Comparison of ENCODE assay signal across 23 cellular contexts in genomic region chr5:21642321-21642720, GRCh38.
DNase-seq lines count a peak whose midpoint lies in the region; ATAC-seq and TF ChIP-seq lines count a peak whose summit lies in the region.
"Had no signal": no experiment of that assay in that cellular context is flagged by ENCODE, and none has a peak within 500 bp of the region (broad histone marks: within the 10 kb centered on the region; RNA-seq: fewer than 3 reads in every experiment).

No MANE protein-coding gene starts in this region.

- ATAC-seq in HG02884 (IDR thresholded peaks at IDR 0.05; ENCODE audit: unreplicated experiment), result no peak
- ATAC-seq: A549, GM12878 had no signal

- no peak overlapping the region for H2BK15ac ChIP-seq in neuronal stem cell (ENCODE audit: low read length)

- intact Hi-C loops in MCF 10A (cut with micrococcal nuclease), result loop anchor here (10.0 kb wide), 1 partner anchor 82 kb away; no protein-coding TSS in a partner anchor
- intact Hi-C loops in breast epithelium (cut with DNase I; ENCODE audit: low total_unique reads), result no loop called here

- POLR2A ChIA-PET in MCF 10A (lab: Yijun Ruan, JAX), result interaction anchor here (0.6 kb wide), 1 partner anchor 149 kb away, joined by 3 read pairs; no protein-coding TSS in a partner anchor

- H3K23ac ChIP-seq in neuronal stem cell (ENCODE audit: low read depth, low read length, poor library complexity), result no peak overlapping the region

- H2BK12ac ChIP-seq in neuronal stem cell (ENCODE audit: low read length), result no peak overlapping the region

- H3K27ac ChIP-seq in breast epithelium, result no peak overlapping the region
- H3K27ac ChIP-seq in neuronal stem cell (replicated peaks; ENCODE audit: low read length), result no peak overlapping the region
- H3K27ac ChIP-seq: A549; BLaER1 treated with 17β-estradiol and CSF1 and Interleukin-3, amounts not matched to agents 10 nM and 100 nM had no signal

- no peaks in the 10 kb centered on the region for H3K27me3 Mint-ChIP-seq in MCF 10A (ENCODE audit: insufficient read depth, unreplicated experiment)
- H3K27me3 Mint-ChIP-seq: CD4-positive, alpha-beta T cell; CD8-positive, alpha-beta memory T cell had no signal

- no peak overlapping the region for H3K4me3 ChIP-seq in breast epithelium
- H3K4me3 ChIP-seq in neuronal stem cell (ENCODE audit: low read length in 2 of 2), result no peak overlapping the region
- H3K4me3 ChIP-seq: A549; BLaER1 treated with 17β-estradiol and CSF1 and Interleukin-3, amounts not matched to agents 10 nM and 100 nM; GM12878; HAP-1 had no signal

- no peak overlapping the region for H2AK5ac ChIP-seq in neuronal stem cell (ENCODE audit: low read depth, low read length)

- no peak overlapping the region for H4K91ac ChIP-seq in neuronal stem cell (ENCODE audit: low read depth, low read length, poor library complexity)

- DNase-seq in MCF 10A (ENCODE audit: unreplicated experiment), result peak; percentile 13
- no peak for DNase-seq in breast epithelium (ENCODE audit: low spot score in 2 of 2)
- peak; percentile 32 for DNase-seq in amniotic epithelial cell (ENCODE audit: low read depth)
- peak; percentile 3 for DNase-seq in foreskin melanocyte
- DNase-seq in neuronal stem cell (ENCODE audit: low spot score), result no peak
- DNase-seq in NCI-H2081 (lab: John Stamatoyannopoulos, UW), result no peak
- DNase-seq: 8988T; ACHN; AML-193; BE2C; CD4-positive, alpha-beta T cell; CD8-positive, alpha-beta memory T cell; DMS 273 treated with DMSO at 0.1 percent for 48 hours; DMS79; EL; GDM1; GOT3 had no signal

- TF ChIP-seq POLR2A in breast epithelium (IDR thresholded peaks at IDR 0.05), result no peak

- no peaks in the 10 kb centered on the region for H3K36me3 ChIP-seq in breast epithelium
- no peaks in the 10 kb centered on the region for H3K36me3 ChIP-seq in neuronal stem cell (replicated peaks in 1 of 2; ENCODE audit: control insufficient read depth in 2 of 2, insufficient read depth in 2 of 2, low read length in 2 of 2)
- H3K36me3 ChIP-seq: BE2C; BLaER1 treated with 17β-estradiol and CSF1 and Interleukin-3, amounts not matched to agents 10 nM and 100 nM; HAP-1 had no signal

- H3K4me2 ChIP-seq in neuronal stem cell (ENCODE audit: insufficient read depth, low read length, poor library complexity, severe bottlenecking), result no peak overlapping the region
- H3K4me2 ChIP-seq: A549; BLaER1 treated with 17β-estradiol and CSF1 and Interleukin-3, amounts not matched to agents 10 nM and 100 nM had no signal

- H2AFZ ChIP-seq in neuronal stem cell (ENCODE audit: low read length), result no peak overlapping the region

- no CpG with 5 or more reads among the region's 1 CpG for WGBS in neuronal stem cell (ENCODE audit: extremely low coverage in 2 of 2, insufficient read length in 2 of 2, insufficient replicate concordance in 1 of 2), 2 donors

- no TSS peak for BruUV-seq in MCF 10A (replicated peaks; lab: Mats Ljungman, UMichigan)

- no peak overlapping the region for H3K4me3 Mint-ChIP-seq in MCF 10A (ENCODE audit: unreplicated experiment)
- H3K4me3 Mint-ChIP-seq: CD14-positive monocyte; CD4-positive, alpha-beta T cell; CD8-positive, alpha-beta memory T cell had no signal

- no peak overlapping the region for H3K27ac Mint-ChIP-seq in MCF 10A (ENCODE audit: low read depth, unreplicated experiment)
- H3K27ac Mint-ChIP-seq: CD14-positive monocyte; CD4-positive, alpha-beta T cell; CD8-positive, alpha-beta memory T cell had no signal

- TF ChIP-seq CTCF in MCF 10A (IDR thresholded peaks at IDR 0.05; ENCODE audit: unreplicated experiment) (no peak), breast epithelium (IDR thresholded peaks at IDR 0.05) (no peak)

- CTCF ChIA-PET in MCF 10A (lab: Yijun Ruan, JAX), result interaction anchor here (0.9 kb wide), 1 partner anchor 27 kb away, joined by 3 read pairs; no protein-coding TSS in a partner anchor

- H3K4me1 ChIP-seq in breast epithelium (no peaks in the 10 kb centered on the region), neuronal stem cell (ENCODE audit: control insufficient read depth in 2 of 2, insufficient read depth in 1 of 2, low read depth in 1 of 2, low read length in 2 of 2) (no peaks in the 10 kb centered on the region)
- H3K4me1 ChIP-seq: A549, BE2C, HAP-1 had no signal

- H3K14ac ChIP-seq in neuronal stem cell (ENCODE audit: low read length), result no peak overlapping the region

- H2BK120ac ChIP-seq in neuronal stem cell (ENCODE audit: low read depth, low read length), result no peak overlapping the region

- H3K4me1 Mint-ChIP-seq in MCF 10A (ENCODE audit: insufficient read depth, unreplicated experiment), result peaks cover 4% of the 10 kb centered on the region
- H3K4me1 Mint-ChIP-seq: CD14-positive monocyte; CD8-positive, alpha-beta memory T cell had no signal

- no peak overlapping the region for H4K8ac ChIP-seq in neuronal stem cell (ENCODE audit: low read depth, low read length)

- no peaks in the 10 kb centered on the region for H3K79me1 ChIP-seq in neuronal stem cell (ENCODE audit: low read depth, low read length)

- no peak overlapping the region for H3K9ac ChIP-seq in neuronal stem cell (ENCODE audit: low read depth, low read length, poor library complexity)
- H3K9ac ChIP-seq: BLaER1 treated with 17β-estradiol and CSF1 and Interleukin-3, amounts not matched to agents 10 nM and 100 nM had no signal

- peaks cover 13% of the 10 kb centered on the region for H3K9me3 Mint-ChIP-seq in MCF 10A (ENCODE audit: unreplicated experiment)
- H3K9me3 Mint-ChIP-seq: CD4-positive, alpha-beta T cell had no signal

- H2BK5ac ChIP-seq in neuronal stem cell (ENCODE audit: low read length), result no peak overlapping the region

- H3K27me3 ChIP-seq in breast epithelium (no peaks in the 10 kb centered on the region), neuronal stem cell (ENCODE audit: control insufficient read depth in 3 of 3, insufficient read depth in 3 of 3, low read depth in 1 of 3, low read length in 3 of 3) (no peaks in the 10 kb centered on the region)
- H3K27me3 ChIP-seq: BE2C; BLaER1 treated with 17β-estradiol and CSF1 and Interleukin-3, amounts not matched to agents 10 nM and 100 nM had no signal

- H3K18ac ChIP-seq in neuronal stem cell (ENCODE audit: low read length), result no peak overlapping the region

- H3K36me3 Mint-ChIP-seq in MCF 10A (ENCODE audit: insufficient read depth, unreplicated experiment), result no peaks in the 10 kb centered on the region
- H3K36me3 Mint-ChIP-seq: CD14-positive monocyte; CD8-positive, alpha-beta memory T cell had no signal

- H3K9me3 ChIP-seq in breast epithelium (no peaks in the 10 kb centered on the region), neuronal stem cell (replicated peaks in 1 of 2; ENCODE audit: control insufficient read depth in 2 of 2, insufficient read depth in 1 of 2, low read depth in 1 of 2, low read length in 2 of 2) (no peaks in the 10 kb centered on the region)
- H3K9me3 ChIP-seq: A549; BE2C; BLaER1 treated with 17β-estradiol and CSF1 and Interleukin-3, amounts not matched to agents 10 nM and 100 nM; HAP-1 had no signal

- no peak overlapping the region for H3K4ac ChIP-seq in neuronal stem cell (ENCODE audit: low read length)

Comparison
In these comparisons a context has a peak if more than half of its experiments do, and no peak if none do; other contexts are left out.
1. DNase-seq: peak in MCF 10A (single experiment), amniotic epithelial cell (single experiment) and foreskin melanocyte (single experiment); none in breast epithelium (0 of 2), neuronal stem cell (single experiment) and NCI-H2081 (0 of 2).